ENCODE assay signal across 12 cellular contexts in the genomic region with DNA sequence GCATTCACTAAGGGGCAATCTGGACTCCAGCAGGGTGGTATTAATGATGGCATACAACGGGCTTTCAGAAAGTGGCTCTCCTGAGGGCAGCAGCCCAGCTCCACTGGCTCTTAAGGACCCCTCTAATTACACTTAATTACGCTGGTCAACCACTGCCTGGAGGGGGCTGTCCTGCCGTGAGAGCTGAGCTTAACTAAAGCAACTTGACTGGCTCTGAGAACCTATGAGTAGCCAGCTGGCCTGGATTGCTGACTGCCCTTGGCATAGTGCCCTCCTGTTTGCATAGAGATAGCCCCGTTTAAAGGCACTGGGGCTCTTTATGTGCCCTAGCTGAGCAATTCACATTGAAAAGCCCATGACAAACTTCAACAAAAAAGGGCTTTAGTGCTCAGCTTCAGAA. TPM values are rescaled to one million over a fixed set of nuclear protein-coding genes. Genes with fewer than 3 reads are reported as not detected.
A peak's percentile ranks its signal among the peaks of the same experiment; 100 is the strongest.
DNase-seq lines count a peak whose midpoint lies in the region; TF ChIP-seq lines count a peak whose summit lies in the region.
"Had no signal": no experiment of that assay in that cellular context is flagged by ENCODE, and none has a peak within 500 bp of the region (broad histone marks: within the 10 kb centered on the region; RNA-seq: fewer than 3 reads in every experiment).

No MANE protein-coding gene starts in this region.

- peaks cover 11% of the 10 kb centered on the region for H3K36me3 ChIP-seq in endodermal cell (ENCODE audit: control insufficient read depth, insufficient read depth, low read length)

- H3K27ac ChIP-seq in dorsolateral prefrontal cortex (no peak overlapping the region), RWPE1 (no peak overlapping the region), endodermal cell (ENCODE audit: low read depth, low read length) (no peak overlapping the region)
- H3K27ac ChIP-seq: SK-N-MC, skin epidermis had no signal

- CTCF ChIA-PET in RWPE1 (lab: Yijun Ruan, JAX), result no interaction called here
- CTCF ChIA-PET in GM10248 (lab: Yijun Ruan, JAX), result no interaction called here

- TF ChIP-seq CTCF in dorsolateral prefrontal cortex (IDR thresholded peaks at IDR 0.05 in 54 of 56, conservative IDR thresholded peaks at IDR 0.05 in 2 of 56; ENCODE audit: low read depth in 1 of 56, partially characterized antibody in 56 of 56) (no peak), RWPE1 (conservative IDR thresholded peaks at IDR 0.05; ENCODE audit: low read depth) (no peak), endodermal cell (conservative IDR thresholded peaks at IDR 0.05) (no peak), GM10248 (IDR thresholded peaks at IDR 0.05; ENCODE audit: control extremely low read depth, extremely low read depth, low read depth, missing control alignments) (no peak)

- peaks cover 0 to 49% (median 26%) of the 10 kb centered on the region in 45 donors for H3K27me3 ChIP-seq in dorsolateral prefrontal cortex
- peaks cover 51% of the 10 kb centered on the region for H3K27me3 ChIP-seq in endodermal cell (ENCODE audit: control insufficient read depth, insufficient read depth, low read length, poor library complexity, severe bottlenecking)

- POLR2A ChIA-PET in RWPE1 (lab: Yijun Ruan, JAX; ENCODE audit: low non-redundant PET) (no interaction called here), GM10248 (lab: Yijun Ruan, JAX) (no interaction called here)

- peak; percentile 86 for DNase-seq in DMS 273 (lab: John Stamatoyannopoulos, UW; ENCODE audit: unreplicated experiment)
- DNase-seq in NCI-H2227 (lab: John Stamatoyannopoulos, UW; ENCODE audit: unreplicated experiment), result peak; percentile 70
- peak in 7 of 10 donors; percentile 48 to 75 (median 56) for DNase-seq in dorsolateral prefrontal cortex
- DNase-seq in myocyte (ENCODE audit: low read depth), result peak; percentile 69
- no peak for DNase-seq in RWPE1 (ENCODE audit: low spot score)
- DNase-seq in NOMO-1 (lab: John Stamatoyannopoulos, UW; ENCODE audit: unreplicated experiment in 2 of 2), result no peak
- DNase-seq in endodermal cell, result no peak
- no peak for DNase-seq in GM10248 (ENCODE audit: extremely low spot score)
- DNase-seq: immature natural killer cell had no signal

- peaks cover 51% of the 10 kb centered on the region for H3K27me3 Mint-ChIP-seq in endodermal cell (ENCODE audit: insufficient read depth)

- 74 to 85% methylated on average over 3 to 4 of the region's 4 CpGs for WGBS in endodermal cell (ENCODE audit: insufficient coverage in 1 of 2, insufficient read length in 1 of 2), 2 experiments

- H3K9me3 ChIP-seq in endodermal cell (ENCODE audit: control insufficient read depth, low read length), result no peaks in the 10 kb centered on the region

- no peak overlapping the region for H3K27ac Mint-ChIP-seq in endodermal cell
- H3K27ac Mint-ChIP-seq: immature natural killer cell; stimulated activated effector memory CD8-positive, alpha-beta T cell treated with anti-CD3 and anti-CD28 coated beads, Interleukin-12 subunit alpha, Interleukin-12 subunit beta, amount 100 ng/mL, for 72 hours had no signal

- peaks cover 7% of the 10 kb centered on the region for H3K4me1 ChIP-seq in endodermal cell (ENCODE audit: control insufficient read depth, insufficient read depth, low read length)

- H3K4me3 ChIP-seq in dorsolateral prefrontal cortex, result no peak overlapping the region
- no peak overlapping the region for H3K4me3 ChIP-seq in endodermal cell (ENCODE audit: low read length)
- H3K4me3 ChIP-seq: SK-N-MC, skin epidermis had no signal

- intact Hi-C loops in dorsolateral prefrontal cortex (cut with DNase I), result no loop called here

- peaks cover 10% of the 10 kb centered on the region for H3K36me3 Mint-ChIP-seq in endodermal cell (ENCODE audit: low read depth)
- H3K36me3 Mint-ChIP-seq: immature natural killer cell; stimulated activated effector memory CD8-positive, alpha-beta T cell treated with anti-CD3 and anti-CD28 coated beads, Interleukin-12 subunit alpha, Interleukin-12 subunit beta, amount 100 ng/mL, for 72 hours had no signal

- peaks cover 23% of the 10 kb centered on the region for H3K4me1 Mint-ChIP-seq in endodermal cell

- H3K9ac ChIP-seq in endodermal cell (ENCODE audit: extremely low read depth, low read length, poor library complexity, severe bottlenecking), result no peak overlapping the region

- H3K9me3 Mint-ChIP-seq in endodermal cell, result no peaks in the 10 kb centered on the region
- H3K9me3 Mint-ChIP-seq: immature natural killer cell; stimulated activated effector memory CD8-positive, alpha-beta T cell treated with anti-CD3 and anti-CD28 coated beads, Interleukin-12 subunit alpha, Interleukin-12 subunit beta, amount 100 ng/mL, for 72 hours had no signal

- H3K4me3 Mint-ChIP-seq in endodermal cell, result no peak overlapping the region
- H3K4me3 Mint-ChIP-seq: immature natural killer cell; stimulated activated effector memory CD8-positive, alpha-beta T cell treated with anti-CD3 and anti-CD28 coated beads, Interleukin-12 subunit alpha, Interleukin-12 subunit beta, amount 100 ng/mL, for 72 hours had no signal

RNA-seq across cellular contexts. Expression of a gene that starts 3.8 kb away (rescaled TPM):
- total RNA-seq in dorsolateral prefrontal cortex, result 1 to 10 TPM in 85 of 120 experiments, under 1 TPM in 35; 0.18 to 8.5 (median 1.8) TPM
- 3.0 TPM in 2 replicates for total RNA-seq in myocyte
- polyA plus RNA-seq in myocyte (2012), result 0.20 TPM
- 1 to 10 TPM; 4.0 to 5.0 TPM for total RNA-seq in endodermal cell
- polyA plus RNA-seq in endodermal cell (2013, experiment 1 of 2), result 62.8 TPM
- 54.8 TPM for polyA plus RNA-seq in endodermal cell (2013, experiment 2 of 2)
- polyA plus RNA-seq: immature natural killer cell had no signal

Comparison
In these comparisons a context has a peak if more than half of its experiments do, and no peak if none do; other contexts are left out.
1. DNase-seq: peak in DMS 273 (single experiment), NCI-H2227 (single experiment), dorsolateral prefrontal cortex (7 of 10) and myocyte (single experiment); none in RWPE1 (single experiment), NOMO-1 (0 of 2), endodermal cell (single experiment) and GM10248 (single experiment).